Comparison of ENCODE assay signal across 35 cellular contexts in the genomic region with DNA sequence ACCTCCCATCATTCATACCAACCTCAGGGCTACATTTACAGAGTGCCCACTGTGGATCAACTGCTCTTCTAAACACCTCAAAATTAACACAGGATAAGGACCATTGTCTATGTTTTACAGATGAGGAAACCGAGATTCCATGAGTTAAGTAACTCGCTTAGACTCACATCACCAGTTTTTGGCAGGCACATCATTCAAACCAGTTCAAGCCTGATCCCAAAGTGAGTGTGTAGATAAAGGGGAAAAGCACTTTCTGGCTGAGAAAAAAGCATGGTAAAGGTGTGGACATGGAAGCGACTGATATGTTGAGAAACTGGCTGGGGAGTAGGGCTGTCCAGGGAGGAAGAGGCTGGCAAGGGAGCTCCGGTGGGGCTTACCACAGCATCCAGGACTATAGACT.
"Had no signal": no experiment of that assay in that cellular context is flagged by ENCODE, and none has a peak within 500 bp of the region (broad histone marks: within the 10 kb centered on the region; RNA-seq: fewer than 3 reads in every experiment).

No MANE protein-coding gene starts in this region.

- H3K4me1 Mint-ChIP-seq: activated CD4-positive, alpha-beta memory T cell treated with anti-CD3 and anti-CD28 coated beads, Interleukin-2, amount 10 ng/mL, durations not matched to agents 7 days and 5 days; activated CD4-positive, alpha-beta T cell treated with anti-CD3 and anti-CD28 coated beads for 36 hours; activated CD4-positive, alpha-beta T cell treated with anti-CD3 and anti-CD28 coated beads, Interleukin-2, amount 10 ng/mL, durations not matched to agents 7 days and 5 days; activated CD8-positive, alpha-beta memory T cell treated with anti-CD3 and anti-CD28 coated beads, Interleukin-2, amount 10 ng/mL, durations not matched to agents 7 days and 5 days; activated naive CD4-positive, alpha-beta T cell treated with anti-CD3 and anti-CD28 coated beads, Interleukin-2, amount 10 ng/mL, durations not matched to agents 7 days and 5 days; activated naive CD4-positive, alpha-beta T cell treated with anti-CD3 and anti-CD28 coated beads, Interleukin-2, amount 50 U/mL, for 24 hours; activated naive CD8-positive, alpha-beta T cell treated with anti-CD3 and anti-CD28 coated beads, Interleukin-2, amount 10 ng/mL, durations not matched to agents 7 days and 5 days; activated naive CD8-positive, alpha-beta T cell treated with anti-CD3 and anti-CD28 coated beads, Interleukin-2, amount 50 U/mL, for 24 hours; brain had no signal

- H3K27ac ChIP-seq: ascending aorta, WERI-Rb-1 had no signal

- H3K9me3 ChIP-seq: ascending aorta had no signal

- H3K36me3 Mint-ChIP-seq: activated CD8-positive, alpha-beta memory T cell treated with anti-CD3 and anti-CD28 coated beads, Interleukin-2, amount 10 ng/mL, durations not matched to agents 7 days and 5 days; activated naive CD4-positive, alpha-beta T cell treated with anti-CD3 and anti-CD28 coated beads, Interleukin-2, amount 10 ng/mL, durations not matched to agents 7 days and 5 days; activated naive CD4-positive, alpha-beta T cell treated with anti-CD3 and anti-CD28 coated beads, Interleukin-2, amount 50 U/mL, for 24 hours; activated naive CD8-positive, alpha-beta T cell; activated naive CD8-positive, alpha-beta T cell treated with anti-CD3 and anti-CD28 coated beads, Interleukin-2, amount 10 ng/mL, durations not matched to agents 7 days and 5 days; brain; WTC11 had no signal

- ATAC-seq: activated CD4-positive, alpha-beta T cell treated with anti-CD3 and anti-CD28 coated beads for 36 hours; activated CD4-positive, CD25-positive, alpha-beta regulatory T cell treated with anti-CD3 and anti-CD28 coated beads, Interleukin-2, amount 50 U/mL, for 24 hours; activated CD8-positive, alpha-beta memory T cell treated with anti-CD3 and anti-CD28 coated beads, Interleukin-2, amount 10 ng/mL, durations not matched to agents 7 days and 5 days; activated CD8-positive, alpha-beta T cell treated with anti-CD3 and anti-CD28 coated beads, Interleukin-2, amount 10 ng/mL, durations not matched to agents 7 days and 5 days; activated naive CD8-positive, alpha-beta T cell treated with anti-CD3 and anti-CD28 coated beads, Interleukin-2, amount 50 U/mL, for 24 hours; WTC11 had no signal

- H3K36me3 ChIP-seq: ascending aorta, WERI-Rb-1 had no signal

- H3K4me3 Mint-ChIP-seq: activated CD4-positive, alpha-beta memory T cell treated with anti-CD3 and anti-CD28 coated beads, Interleukin-2, amount 10 ng/mL, durations not matched to agents 7 days and 5 days; activated CD4-positive, alpha-beta T cell treated with anti-CD3 and anti-CD28 coated beads for 36 hours; activated CD4-positive, alpha-beta T cell treated with anti-CD3 and anti-CD28 coated beads, Interleukin-2, amount 10 ng/mL, durations not matched to agents 7 days and 5 days; activated CD8-positive, alpha-beta memory T cell treated with anti-CD3 and anti-CD28 coated beads, Interleukin-2, amount 10 ng/mL, durations not matched to agents 7 days and 5 days; activated CD8-positive, alpha-beta T cell treated with anti-CD3 and anti-CD28 coated beads, Interleukin-2, amount 10 ng/mL, durations not matched to agents 7 days and 5 days; activated naive CD4-positive, alpha-beta T cell treated with anti-CD3 and anti-CD28 coated beads, Interleukin-2, amount 10 ng/mL, durations not matched to agents 7 days and 5 days; activated naive CD4-positive, alpha-beta T cell treated with anti-CD3 and anti-CD28 coated beads, Interleukin-2, amount 50 U/mL, for 24 hours; activated naive CD8-positive, alpha-beta T cell; activated naive CD8-positive, alpha-beta T cell treated with anti-CD3 and anti-CD28 coated beads, Interleukin-2, amount 10 ng/mL, durations not matched to agents 7 days and 5 days; activated naive CD8-positive, alpha-beta T cell treated with anti-CD3 and anti-CD28 coated beads, Interleukin-2, amount 50 U/mL, for 24 hours; activated T-cell treated with anti-CD3 and anti-CD28 coated beads, Interleukin-2, amount 50 U/mL, for 24 hours; brain; T-helper 1 cell treated with Interleukin-12 subunit alpha and Interleukin-12 subunit beta and Interleukin-4 antibody, amounts not matched to agents 30 μg/mL and 1 μg/mL, for 36 hours; T-helper 2 cell treated with Interferon-gamma antibody and Interleukin-4, amounts not matched to agents 5 μg/mL and 100 μg/mL, for 36 hours; WTC11 had no signal

- H3K27me3 ChIP-seq: ascending aorta had no signal

- H3K27ac Mint-ChIP-seq: activated CD4-positive, alpha-beta memory T cell treated with anti-CD3 and anti-CD28 coated beads, Interleukin-2, amount 10 ng/mL, durations not matched to agents 7 days and 5 days; activated CD4-positive, alpha-beta T cell treated with anti-CD3 and anti-CD28 coated beads for 36 hours; activated CD4-positive, alpha-beta T cell treated with anti-CD3 and anti-CD28 coated beads, Interleukin-2, amount 10 ng/mL, durations not matched to agents 7 days and 5 days; activated CD8-positive, alpha-beta memory T cell treated with anti-CD3 and anti-CD28 coated beads, Interleukin-2, amount 10 ng/mL, durations not matched to agents 7 days and 5 days; activated CD8-positive, alpha-beta T cell treated with anti-CD3 and anti-CD28 coated beads, Interleukin-2, amount 10 ng/mL, durations not matched to agents 7 days and 5 days; activated naive CD4-positive, alpha-beta T cell treated with anti-CD3 and anti-CD28 coated beads, Interleukin-2, amount 10 ng/mL, durations not matched to agents 7 days and 5 days; activated naive CD4-positive, alpha-beta T cell treated with anti-CD3 and anti-CD28 coated beads, Interleukin-2, amount 50 U/mL, for 24 hours; activated naive CD8-positive, alpha-beta T cell; activated naive CD8-positive, alpha-beta T cell treated with anti-CD3 and anti-CD28 coated beads, Interleukin-2, amount 10 ng/mL, durations not matched to agents 7 days and 5 days; activated naive CD8-positive, alpha-beta T cell treated with anti-CD3 and anti-CD28 coated beads, Interleukin-2, amount 50 U/mL, for 24 hours; activated T-cell treated with anti-CD3 and anti-CD28 coated beads, Interleukin-2, amount 50 U/mL, for 24 hours; activated T-helper 2 cell treated with anti-CD3 and anti-CD28 coated beads, Interferon-gamma antibody, Interleukin-2, Interleukin-4, amounts not matched to agents 10 μg/mL and 5 μg/mL and 100 μg/mL, durations not matched to agents 14 hours and 24 hours and 36 hours; brain; T-helper 1 cell treated with Interleukin-12 subunit alpha and Interleukin-12 subunit beta and Interleukin-4 antibody, amounts not matched to agents 30 μg/mL and 1 μg/mL, for 36 hours; T-helper 2 cell treated with Interferon-gamma antibody and Interleukin-4, amounts not matched to agents 5 μg/mL and 100 μg/mL, for 36 hours; WTC11 had no signal

- H3K27me3 Mint-ChIP-seq: brain had no signal

- H3K4me3 ChIP-seq: ascending aorta had no signal

- DNase-seq: activated CD4-positive, alpha-beta memory T cell treated with anti-CD3 and anti-CD28 coated beads, Interleukin-2, amount 10 ng/mL, durations not matched to agents 7 days and 5 days; activated CD4-positive, alpha-beta T cell treated with anti-CD3 and anti-CD28 coated beads for 1 hour; activated CD4-positive, alpha-beta T cell treated with anti-CD3 and anti-CD28 coated beads for 36 hours; activated CD4-positive, alpha-beta T cell treated with anti-CD3 and anti-CD28 coated beads for 48 hours; activated CD4-positive, alpha-beta T cell treated with anti-CD3 and anti-CD28 coated beads, Interleukin-2, amount 10 ng/mL, durations not matched to agents 7 days and 5 days; activated CD4-positive, alpha-beta T cell treated with anti-CD3 and anti-CD28 coated beads, Interleukin-2, amount 50 U/mL, for 48 hours; activated CD4-positive, CD25-positive, alpha-beta regulatory T cell; activated CD8-positive, alpha-beta memory T cell treated with anti-CD3 and anti-CD28 coated beads for 24 hours; activated CD8-positive, alpha-beta memory T cell treated with anti-CD3 and anti-CD28 coated beads, Interleukin-2, amount 10 ng/mL, durations not matched to agents 7 days and 5 days; activated CD8-positive, alpha-beta memory T cell treated with anti-CD3 and anti-CD28 coated beads, Interleukin-2, amount 50 U/mL, for 48 hours; activated CD8-positive, alpha-beta T cell treated with anti-CD3 and anti-CD28 coated beads, Interleukin-2, amount 10 ng/mL, durations not matched to agents 7 days and 5 days; activated effector memory CD4-positive, alpha-beta T cell treated with Interleukin-2 at 50 U/mL for 16 hours; activated gamma-delta T cell; activated naive CD4-positive, alpha-beta T cell treated with anti-CD3 and anti-CD28 coated beads, Interleukin-2, amount 10 ng/mL, durations not matched to agents 7 days and 5 days; activated naive CD4-positive, alpha-beta T cell treated with Interleukin-2 at 50 U/mL for 16 hours; activated naive CD8-positive, alpha-beta T cell treated with anti-CD3 and anti-CD28 coated beads, Interleukin-2, amount 10 ng/mL, durations not matched to agents 7 days and 5 days; activated naive CD8-positive, alpha-beta T cell treated with anti-CD3 and anti-CD28 coated beads, Interleukin-2, amount 50 U/mL, for 24 hours; activated T-cell treated with anti-CD3 and anti-CD28 coated beads, Interleukin-2, amount 50 U/mL, for 24 hours; activated T-cell treated with anti-CD3 and anti-CD28 coated beads, Interleukin-2, amount 50 U/mL, for 48 hours; amygdala; anterior cingulate cortex; central memory CD4-positive, alpha-beta T cell; T-helper 1 cell; T-helper 2 cell; T-helper 9 cell; WERI-Rb-1 had no signal

- H3K4me1 ChIP-seq: ascending aorta had no signal

- H3K9me3 Mint-ChIP-seq: activated CD4-positive, alpha-beta memory T cell treated with anti-CD3 and anti-CD28 coated beads, Interleukin-2, amount 10 ng/mL, durations not matched to agents 7 days and 5 days; activated CD4-positive, alpha-beta T cell treated with anti-CD3 and anti-CD28 coated beads, Interleukin-2, amount 10 ng/mL, durations not matched to agents 7 days and 5 days; activated naive CD4-positive, alpha-beta T cell treated with anti-CD3 and anti-CD28 coated beads, Interleukin-2, amount 10 ng/mL, durations not matched to agents 7 days and 5 days; activated naive CD4-positive, alpha-beta T cell treated with anti-CD3 and anti-CD28 coated beads, Interleukin-2, amount 50 U/mL, for 24 hours; activated naive CD8-positive, alpha-beta T cell treated with anti-CD3 and anti-CD28 coated beads, Interleukin-2, amount 10 ng/mL, durations not matched to agents 7 days and 5 days; activated naive CD8-positive, alpha-beta T cell treated with anti-CD3 and anti-CD28 coated beads, Interleukin-2, amount 50 U/mL, for 24 hours; activated T-cell treated with anti-CD3 and anti-CD28 coated beads, Interleukin-2, amount 50 U/mL, for 24 hours; activated T-helper 2 cell treated with anti-CD3 and anti-CD28 coated beads, Interferon-gamma antibody, Interleukin-2, Interleukin-4, amounts not matched to agents 10 μg/mL and 5 μg/mL and 100 μg/mL, durations not matched to agents 14 hours and 24 hours and 36 hours; T-helper 1 cell treated with Interleukin-12 subunit alpha and Interleukin-12 subunit beta and Interleukin-4 antibody, amounts not matched to agents 30 μg/mL and 1 μg/mL, for 36 hours; T-helper 2 cell treated with Interferon-gamma antibody and Interleukin-4, amounts not matched to agents 5 μg/mL and 100 μg/mL, for 36 hours had no signal
